Comparison of ENCODE assay signal across 14 cellular contexts in the genomic region with DNA sequence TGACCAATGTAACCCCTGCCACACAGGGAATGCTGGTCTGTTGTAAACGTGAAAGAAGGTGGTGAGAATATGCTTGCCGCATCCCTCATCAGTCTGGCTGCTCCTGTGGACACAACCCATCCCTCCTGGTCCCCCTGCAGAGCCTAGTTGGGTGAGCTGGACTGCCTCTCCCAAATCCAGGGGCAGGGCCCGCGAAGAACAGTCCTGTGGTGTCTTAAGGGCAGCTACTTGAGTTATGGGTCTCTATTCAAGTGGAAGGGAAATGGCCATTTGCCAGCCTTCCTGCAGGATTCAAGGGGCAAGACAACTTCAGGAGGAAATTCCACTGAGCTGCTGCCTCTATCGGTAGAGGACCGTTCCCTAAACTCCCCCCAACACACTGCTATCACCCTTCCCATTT.
DNase-seq lines count a peak whose midpoint lies in the region; ATAC-seq and TF ChIP-seq lines count a peak whose summit lies in the region.
"Had no signal": no experiment of that assay in that cellular context is flagged by ENCODE, and none has a peak within 500 bp of the region (broad histone marks: within the 10 kb centered on the region; RNA-seq: fewer than 3 reads in every experiment).

No MANE protein-coding gene starts in this region.

- H3K4me1 ChIP-seq in upper lobe of left lung = peaks cover 0 to 12% (median 3%) of the 10 kb centered on the region in 4 donors

- TF ChIP-seq EP300 in upper lobe of left lung (IDR thresholded peaks at IDR 0.05) = no peak

- H3K9me3 Mint-ChIP-seq in activated B cell treated with CpG ODN at 0.5 μM for 24 hours = no peaks in the 10 kb centered on the region
- H3K9me3 Mint-ChIP-seq in immature natural killer cell = no peaks in the 10 kb centered on the region

- H3K9me3 ChIP-seq in upper lobe of left lung = no peaks in the 10 kb centered on the region

- H3K27me3 Mint-ChIP-seq in activated B cell treated with CpG ODN at 0.5 μM for 24 hours = no peaks in the 10 kb centered on the region
- peaks cover 0 to 1% (median 0%) of the 10 kb centered on the region in 3 donors for H3K27me3 Mint-ChIP-seq in immature natural killer cell (ENCODE audit: low read depth in 3 of 3)

- ATAC-seq in GM18502 (IDR thresholded peaks at IDR 0.05; ENCODE audit: poor library complexity, unreplicated experiment) (peak; percentile 7), activated B cell treated with CpG ODN at 0.5 μM for 24 hours (ENCODE audit: low read depth) (no peak), upper lobe of left lung (ENCODE audit: low FRiP score in 2 of 2) (no peak), GM19395 (IDR thresholded peaks at IDR 0.05; ENCODE audit: unreplicated experiment) (no peak), GM18511 (IDR thresholded peaks at IDR 0.05; ENCODE audit: unreplicated experiment) (no peak)

- no peaks in the 10 kb centered on the region for H3K27me3 ChIP-seq in upper lobe of left lung

- POLR2A ChIA-PET in activated B cell treated with CpG ODN at 0.5 μM for 24 hours (lab: Charles Lee) = interaction anchor here (1.0 to 1.1 kb wide), 2 partner anchors 16 to 28 kb away, joined by 3 read pairs; no protein-coding TSS in a partner anchor

- 34 to 47% methylated on average over 6 of the region's 6 CpGs for WGBS in upper lobe of left lung, 2 donors

- H3K4me3 Mint-ChIP-seq in activated B cell treated with CpG ODN at 0.5 μM for 24 hours (no peak overlapping the region), immature natural killer cell (peak overlapping the region in 4 of 5 donors; percentile 18 to 72 (median 46))

- intact Hi-C loops in activated B cell treated with CpG ODN at 0.5 μM for 24 hours (cut with micrococcal nuclease) = loop anchor here (1.0 kb wide), 1 partner anchor 9 kb away; no protein-coding TSS in a partner anchor

- CTCF ChIA-PET in activated B cell treated with CpG ODN at 0.5 μM for 24 hours (lab: Charles Lee) = interaction anchor here (1.2 kb wide), 1 partner anchor 10 kb away, joined by 5 read pairs; no protein-coding TSS in a partner anchor

- no peak for TF ChIP-seq CTCF in activated B cell treated with CpG ODN at 0.5 μM for 24 hours (IDR thresholded peaks at IDR 0.05)
- no peak for TF ChIP-seq CTCF in upper lobe of left lung (IDR thresholded peaks at IDR 0.05)

- no peak for TF ChIP-seq POLR2A in upper lobe of left lung (IDR thresholded peaks at IDR 0.05)

- peaks cover 77% of the 10 kb centered on the region for H3K36me3 Mint-ChIP-seq in activated B cell treated with CpG ODN at 0.5 μM for 24 hours (ENCODE audit: low read depth)
- H3K36me3 Mint-ChIP-seq in immature natural killer cell = peaks cover 0 to 10% (median 1%) of the 10 kb centered on the region in 3 donors

- DNase-seq in NCI-H2029 (lab: John Stamatoyannopoulos, UW) (peak; percentile 17), NCI-H2029 treated with DMSO at 0.1 percent for 48 hours (lab: John Stamatoyannopoulos, UW) (no peak), activated B cell treated with CpG ODN at 0.5 μM for 24 hours (no peak), immature natural killer cell (no peak), upper lobe of left lung (no peak)
- DNase-seq: HCEC 1CT, IMR-90, NCI-H146, NCI-H82, SHP77 had no signal

- H3K4me3 ChIP-seq in upper lobe of left lung = no peak overlapping the region
- H3K4me3 ChIP-seq: GM12878 had no signal

- H3K27ac Mint-ChIP-seq in activated B cell treated with CpG ODN at 0.5 μM for 24 hours = peak overlapping the region; percentile 37
- H3K27ac Mint-ChIP-seq in immature natural killer cell = peak overlapping the region in 4 of 6 donors; percentile 7 to 75 (median 28)

- H3K36me3 ChIP-seq in upper lobe of left lung = no peaks in the 10 kb centered on the region

- peaks cover 81% of the 10 kb centered on the region for H3K4me1 Mint-ChIP-seq in activated B cell treated with CpG ODN at 0.5 μM for 24 hours
- peaks cover 65 to 80% of the 10 kb centered on the region in 2 donors for H3K4me1 Mint-ChIP-seq in immature natural killer cell

- H3K27ac ChIP-seq in upper lobe of left lung = no peak overlapping the region
